35 cellular contexts compared by ENCODE assay signal in genomic region chr1:15063346-15063745, GRCh38.
"Had no signal": no experiment of that assay in that cellular context is flagged by ENCODE, and none has a peak within 500 bp of the region (broad histone marks: within the 10 kb centered on the region; RNA-seq: fewer than 3 reads in every experiment).

No MANE protein-coding gene starts in this region.

- H3K9ac ChIP-seq: KMS-11 had no signal

- H3K27me3 ChIP-seq: MG63 had no signal

- H3K9me3 ChIP-seq: MG63 had no signal

- DNase-seq: Karpas-422, Kasumi-1, KBM-7, KG1, MG63, MM.1S, MV-4-11, NCI-H1048, NCI-H1092, NCI-H1092 treated with DMSO at 0.1 percent for 48 hours, NCI-H1105, NCI-H1105 treated with DMSO at 0.1 percent for 48 hours, NCI-H1417, NCI-H1417 treated with DMSO at 0.1 percent for 48 hours, NCI-H1436, NCI-H1436 treated with DMSO at 0.1 percent for 48 hours, NCI-H146, NCI-H1694, NCI-H1694 treated with DMSO at 0.1 percent for 48 hours, NCI-H187, NCI-H187 treated with DMSO at 0.1 percent for 48 hours, NCI-H1930, NCI-H2029, NCI-H2029 treated with DMSO at 0.1 percent for 48 hours, NCI-H2081, NCI-H2081 treated with DMSO at 0.1 percent for 48 hours, NCI-H2107, NCI-H2171, NCI-H2171 treated with DMSO at 0.1 percent for 48 hours, NCI-H2227 treated with DMSO at 0.1 percent for 48 hours, NCI-H226, NCI-H345, NCI-H446, NCI-H446 treated with DMSO at 0.1 percent for 48 hours had no signal

- H3K27ac ChIP-seq: KMS-11 had no signal

- H3K4me3 ChIP-seq: MG63 had no signal

- H3K4me2 ChIP-seq: KMS-11 had no signal
